ENCODE assay signal across 1 cellular context in the genomic region with DNA sequence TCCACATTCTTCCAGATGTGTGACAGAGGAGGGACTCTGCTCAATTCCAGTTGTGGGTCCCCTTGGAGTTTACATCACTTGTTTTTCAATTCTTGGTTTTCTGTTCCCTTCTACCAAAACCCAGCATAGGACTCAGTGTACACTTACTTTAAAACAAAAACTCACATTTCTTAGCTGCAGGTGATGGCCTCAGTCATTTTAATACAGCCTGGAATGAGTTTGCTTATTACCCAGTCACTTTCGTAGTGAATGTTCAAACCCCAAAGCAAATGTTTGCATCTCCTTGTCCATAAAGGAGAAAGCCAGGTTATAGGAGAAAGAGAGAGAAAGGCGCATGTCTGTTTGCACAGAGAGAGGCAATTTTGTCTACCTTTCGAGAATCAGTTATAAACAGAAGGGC.
TF ChIP-seq lines count a peak whose summit lies in the region.

No MANE protein-coding gene starts in this region.

TF ChIP-seq in IMR-90, 13 proteins besides CTCF, POLR2A, EP300 and RAD21:
- no peak for TF ChIP-seq RCOR1 (IDR thresholded peaks at IDR 0.05; ENCODE audit: insufficient replicate concordance, low read length)
- no peak for TF ChIP-seq CEBPB (IDR thresholded peaks at IDR 0.05; ENCODE audit: low read depth, low read length)
